Comparison of ENCODE assay signal across 11 cellular contexts in genomic region chr3:124791142-124791541, GRCh38.
DNase-seq lines count a peak whose midpoint lies in the region; ATAC-seq and TF ChIP-seq lines count a peak whose summit lies in the region.
"Had no signal": no experiment of that assay in that cellular context is flagged by ENCODE, and none has a peak within 500 bp of the region (broad histone marks: within the 10 kb centered on the region; RNA-seq: fewer than 3 reads in every experiment).

No MANE protein-coding gene starts in this region.

- intact Hi-C loops in breast epithelium (cut with DNase I; ENCODE audit: low total_unique reads) (no loop called here), mammary epithelial cell (cut with micrococcal nuclease) (no loop called here)

- no peak for TF ChIP-seq POLR2A in breast epithelium (IDR thresholded peaks at IDR 0.05)

- H3K27ac ChIP-seq in breast epithelium (peak overlapping the region; percentile 66 to 80), mammary epithelial cell (ENCODE audit: insufficient read depth, low read depth, low read length) (no peak overlapping the region), esophagus (ENCODE audit: low read depth in 2 of 2, low read length in 1 of 2) (peak overlapping the region; percentile 57 to 87), urinary bladder (ENCODE audit: low read depth) (peak overlapping the region; percentile 48)

- no TSS peak for BruUV-seq in mammary epithelial cell (replicated peaks; lab: Mats Ljungman, UMichigan)

- H3K4me1 Mint-ChIP-seq in neural crest cell, result peaks cover 11% of the 10 kb centered on the region

- CTCF ChIA-PET in mammary epithelial cell (lab: Charles Lee; ENCODE audit: low non-redundant PET), result no interaction called here

- TF ChIP-seq CTCF in breast epithelium (IDR thresholded peaks at IDR 0.05), result no peak
- TF ChIP-seq CTCF in mammary epithelial cell (conservative IDR thresholded peaks at IDR 0.05 in 1 of 2, IDR thresholded peaks at IDR 0.05 in 1 of 2; ENCODE audit: extremely low read depth in 1 of 2, insufficient read depth in 1 of 2, low read depth in 1 of 2, low read length in 2 of 2), result no peak
- no peak for TF ChIP-seq CTCF in neural crest cell (conservative IDR thresholded peaks at IDR 0.05)

- ATAC-seq in HG03460 (IDR thresholded peaks at IDR 0.05; ENCODE audit: unreplicated experiment), result no peak

- peaks cover 24% of the 10 kb centered on the region for H3K79me2 ChIP-seq in mammary epithelial cell (ENCODE audit: insufficient read depth, low read length)

- dilution Hi-C loops in mammary epithelial cell (cut with HindIII; ENCODE audit: low sequenced_read_pairs), result no loop called here

- H3K4me3 ChIP-seq in breast epithelium (no peak overlapping the region), mammary epithelial cell (replicated peaks in 1 of 3; ENCODE audit: insufficient read depth in 1 of 3, low read depth in 2 of 3, low read length in 3 of 3) (no peak overlapping the region), esophagus (ENCODE audit: low read depth in 1 of 2, low read length in 2 of 2) (no peak overlapping the region), urinary bladder (ENCODE audit: low read depth, low read length) (no peak overlapping the region)

- H3K27me3 ChIP-seq in breast epithelium, result no peaks in the 10 kb centered on the region
- H3K27me3 ChIP-seq in mammary epithelial cell (ENCODE audit: insufficient read depth, low read length), result no peaks in the 10 kb centered on the region
- H3K27me3 ChIP-seq in esophagus (ENCODE audit: control insufficient read depth in 1 of 2, insufficient read depth in 2 of 2, low read length in 2 of 2), result no peaks in the 10 kb centered on the region

- H3K9ac ChIP-seq in mammary epithelial cell (ENCODE audit: insufficient read depth, low read length), result no peak overlapping the region

- H3K9me3 ChIP-seq in breast epithelium (no peaks in the 10 kb centered on the region), mammary epithelial cell (replicated peaks; ENCODE audit: insufficient read depth, low read length) (no peaks in the 10 kb centered on the region), esophagus (ENCODE audit: control insufficient read depth in 2 of 2, insufficient read depth in 1 of 2, low read depth in 1 of 2, low read length in 1 of 2) (no peaks in the 10 kb centered on the region)

- DNase-seq in breast epithelium (ENCODE audit: low spot score in 2 of 2) (no peak), mammary epithelial cell (no peak), neural crest cell (ENCODE audit: low read depth, low spot score) (no peak), mesenteric fat pad (ENCODE audit: low spot score) (no peak), HuH-7 (ENCODE audit: low spot score) (no peak)
- DNase-seq: activated CD4-positive, alpha-beta T cell treated with anti-CD3 and anti-CD28 coated beads for 4 hours; activated gamma-delta T cell; NCI-H1417 treated with DMSO at 0.1 percent for 48 hours had no signal

- H3K36me3 Mint-ChIP-seq in neural crest cell (ENCODE audit: low read depth), result no peaks in the 10 kb centered on the region

- H2AFZ ChIP-seq in mammary epithelial cell (ENCODE audit: low read depth, low read length), result no peak overlapping the region

- no peak overlapping the region for H3K4me3 Mint-ChIP-seq in neural crest cell

- H3K27me3 Mint-ChIP-seq in neural crest cell (ENCODE audit: low read depth), result no peaks in the 10 kb centered on the region

- H3K4me1 ChIP-seq in breast epithelium (peaks cover 0 to 5% of the 10 kb centered on the region in 2 donors), mammary epithelial cell (ENCODE audit: insufficient read depth, low read length) (peaks cover 23% of the 10 kb centered on the region), esophagus (ENCODE audit: control insufficient read depth in 2 of 2, insufficient read depth in 2 of 2, low read length in 1 of 2) (peaks cover 0 to 11% of the 10 kb centered on the region in 2 donors), urinary bladder (ENCODE audit: insufficient read depth) (no peaks in the 10 kb centered on the region)

- no peaks in the 10 kb centered on the region for H3K9me3 Mint-ChIP-seq in neural crest cell

- no peaks in the 10 kb centered on the region for H4K20me1 ChIP-seq in mammary epithelial cell (ENCODE audit: insufficient read depth, low read length)

- 98% methylated on average over 3 of the region's 4 CpGs for WGBS in mammary epithelial cell (ENCODE audit: low coverage, missing lambda C conversion rate)
- 77 to 80% methylated on average over 4 of the region's 4 CpGs for WGBS in esophagus, 2 donors
- WGBS in urinary bladder, result 82% methylated on average over 4 of the region's 4 CpGs

- in situ Hi-C loops in mammary epithelial cell (cut with MboI; ENCODE audit: low sequenced_read_pairs in 2 of 2), result no loop called here

- no peak overlapping the region for H3K4me2 ChIP-seq in mammary epithelial cell (ENCODE audit: insufficient read depth, low read depth, low read length)

- H3K36me3 ChIP-seq in breast epithelium, result no peaks in the 10 kb centered on the region
- peaks cover 12% of the 10 kb centered on the region for H3K36me3 ChIP-seq in mammary epithelial cell (ENCODE audit: insufficient read depth, low read length)
- peaks cover 0 to 5% of the 10 kb centered on the region in 2 donors for H3K36me3 ChIP-seq in esophagus (ENCODE audit: control insufficient read depth in 2 of 2, insufficient read depth in 2 of 2, low read length in 1 of 2)
- H3K36me3 ChIP-seq in urinary bladder (ENCODE audit: insufficient read depth), result no peaks in the 10 kb centered on the region

- H3K27ac Mint-ChIP-seq in neural crest cell (ENCODE audit: unreplicated experiment), result peak overlapping the region; percentile 83
